In the genomic region with DNA sequence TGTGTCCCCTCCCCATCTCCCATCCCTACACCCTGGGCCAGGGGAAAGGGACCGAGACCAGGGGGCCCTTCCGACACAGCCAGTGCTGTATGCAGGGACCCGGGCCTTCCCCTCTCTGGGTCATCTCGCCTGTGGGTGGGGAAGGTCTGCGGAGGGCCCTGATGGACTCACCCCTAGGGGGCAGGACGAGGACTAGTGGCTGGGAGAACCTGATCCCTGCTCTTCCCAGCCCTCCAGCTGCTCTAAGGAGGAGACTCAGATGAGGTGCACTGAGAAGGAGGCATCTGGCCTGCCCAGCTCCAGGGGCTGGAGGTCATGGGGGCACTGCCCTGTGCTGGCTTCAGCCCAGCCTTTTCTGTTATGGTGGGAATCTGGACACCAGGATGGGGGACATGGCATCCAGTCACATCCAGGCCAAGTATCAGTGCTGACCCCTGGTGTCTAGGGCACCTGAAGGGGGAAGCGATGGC, we compare ENCODE assay signal across 8 cellular contexts. TPM values are rescaled to one million over a fixed set of nuclear protein-coding genes. Genes with fewer than 3 reads are reported as not detected.
DNase-seq lines count a peak whose midpoint lies in the region; ATAC-seq and TF ChIP-seq lines count a peak whose summit lies in the region.

No MANE protein-coding gene starts in this region.

- peak; percentile 48 for TF ChIP-seq CTCF in 22Rv1 (IDR thresholded peaks at IDR 0.05)
- TF ChIP-seq CTCF in colonic mucosa (IDR thresholded peaks at IDR 0.05) = no peak
- peak; percentile 53 for TF ChIP-seq CTCF in lower lobe of right lung (IDR thresholded peaks at IDR 0.05)

- ATAC-seq in lower lobe of right lung = peak; percentile 54 to 61

- H3K9me3 ChIP-seq in colonic mucosa (no peaks in the 10 kb centered on the region), lower lobe of right lung (no peaks in the 10 kb centered on the region)

- H3K9ac ChIP-seq in colonic mucosa (ENCODE audit: low read depth in 2 of 2, low read length in 2 of 2) = peak overlapping the region; percentile 66 to 91

- peak overlapping the region; percentile 55 for H3K4me3 ChIP-seq in colonic mucosa
- peak overlapping the region; percentile 65 for H3K4me3 ChIP-seq in lower lobe of right lung

- H3K27ac ChIP-seq in 22Rv1 (no peak overlapping the region), colonic mucosa (peak overlapping the region; percentile 80), lower lobe of right lung (peak overlapping the region; percentile 86)

- H3K36me3 ChIP-seq in colonic mucosa = no peaks in the 10 kb centered on the region
- peaks cover 19% of the 10 kb centered on the region for H3K36me3 ChIP-seq in lower lobe of right lung

- intact Hi-C loops in colonic mucosa (cut with DNase I) = no loop called here
- intact Hi-C loops in lower lobe of right lung (cut with DNase I) = no loop called here

- H3K4me1 ChIP-seq in colonic mucosa (no peaks in the 10 kb centered on the region), lower lobe of right lung (peaks cover 32% of the 10 kb centered on the region)

- DNase-seq in HT1080 (ENCODE audit: low read depth) (peak; percentile 41), colonic mucosa (peak; percentile 46), lower lobe of right lung (no peak), DMS79 treated with DMSO at 0.1 percent for 48 hours (lab: John Stamatoyannopoulos, UW) (no peak), medulla oblongata (ENCODE audit: extremely low spot score) (no peak), cerebellum (ENCODE audit: low spot score) (no peak)
- DNase-seq in activated CD4-positive, CD25-positive, alpha-beta regulatory T cell (lab: John Stamatoyannopoulos, UW) = no peak

- no peaks in the 10 kb centered on the region for H3K27me3 ChIP-seq in colonic mucosa
- H3K27me3 ChIP-seq in lower lobe of right lung (ENCODE audit: low read depth) = no peaks in the 10 kb centered on the region

RNA-seq across cellular contexts. Expression of a gene that starts 0.7 kb away (rescaled TPM):
- 3.8 and 10.0 TPM in 2 replicates for total RNA-seq in HT1080 (2014; rRNA removed; shearing (Covaris generic))
- polyA plus RNA-seq in HT1080 (2015; cell fraction: cytosol; rRNA removed) = 23.2 and 24.7 TPM in 2 replicates
- polyA plus RNA-seq in HT1080 (2015; cell fraction: nucleus; rRNA removed) = 10.6 and 10.7 TPM in 2 replicates
- total RNA-seq in colonic mucosa (100 to 1,000 TPM in 1 of 2 donors, 10 to 100 TPM in 1; 49.3 to 582 TPM), lower lobe of right lung (274 TPM), cerebellum (0.36 TPM)

RNA-seq across cellular contexts. Expression of a gene that starts 31.3 kb away (rescaled TPM):
- 15.8 and 20.9 TPM in 2 replicates for total RNA-seq in HT1080 (2014; rRNA removed; shearing (Covaris generic))
- polyA plus RNA-seq in HT1080 (2015; cell fraction: cytosol; rRNA removed) = 19.7 and 21.7 TPM in 2 replicates
- 12.9 and 13.0 TPM in 2 replicates for polyA plus RNA-seq in HT1080 (2015; cell fraction: nucleus; rRNA removed)
- total RNA-seq in colonic mucosa (1 to 10 TPM; 5.6 to 7.3 TPM), lower lobe of right lung (12.4 TPM), cerebellum (14.2 TPM)

Comparison
In these comparisons a context has a peak if more than half of its experiments do, and no peak if none do; other contexts are left out.
1. DNase-seq: peak in HT1080 (single experiment) and colonic mucosa (single experiment); none in lower lobe of right lung (single experiment), DMS79 treated with DMSO at 0.1 percent for 48 hours (single experiment), activated CD4-positive, CD25-positive, alpha-beta regulatory T cell (0 of 4), medulla oblongata (single experiment) and cerebellum (single experiment).